15 cellular contexts compared by ENCODE assay signal in genomic region chr2:188326669-188327301, GRCh38. TPM values are rescaled to one million over a fixed set of nuclear protein-coding genes. Genes with fewer than 3 reads are reported as not detected.
A peak's percentile ranks its signal among the peaks of the same experiment; 100 is the strongest.
DNase-seq lines count a peak whose midpoint lies in the region; ATAC-seq lines count a peak whose summit lies in the region.
"Had no signal": no experiment of that assay in that cellular context is flagged by ENCODE, and none has a peak within 500 bp of the region (broad histone marks: within the 10 kb centered on the region; RNA-seq: fewer than 3 reads in every experiment).

No MANE protein-coding gene starts in this region.

- H3K4me3 ChIP-seq in skeletal muscle satellite cell (ENCODE audit: low read length) = no peak overlapping the region
- H3K4me3 ChIP-seq: prostate gland had no signal

- H3K36me3 ChIP-seq in skeletal muscle satellite cell (ENCODE audit: insufficient read depth, low read length) = no peaks in the 10 kb centered on the region
- H3K36me3 ChIP-seq: prostate gland had no signal

- H3K4me2 ChIP-seq in skeletal muscle satellite cell (ENCODE audit: low read length) = peak overlapping the region; percentile 10

- intact Hi-C loops in left cardiac atrium (cut with DNase I) = no loop called here

- no peaks in the 10 kb centered on the region for H3K9me3 ChIP-seq in skeletal muscle satellite cell (replicated peaks; ENCODE audit: low read length)
- H3K9me3 ChIP-seq: prostate gland had no signal

- no peaks in the 10 kb centered on the region for H3K27me3 ChIP-seq in skeletal muscle satellite cell (ENCODE audit: control insufficient read depth, insufficient read depth, low read length)
- H3K27me3 ChIP-seq: foreskin keratinocyte had no signal

- peaks cover 57% of the 10 kb centered on the region for H3K4me1 ChIP-seq in skeletal muscle satellite cell (ENCODE audit: control insufficient read depth, insufficient read depth, low read length)

- peak; percentile 11 for DNase-seq in HuH-7.5 (ENCODE audit: low spot score)
- peak; percentile 64 for DNase-seq in SK-N-DZ (ENCODE audit: low spot score)
- no peak for DNase-seq in left cardiac atrium
- DNase-seq in activated naive CD4-positive, alpha-beta T cell treated with Interleukin-2 at 50 U/mL for 16 hours = no peak
- DNase-seq in hippocampal formation (lab: John Stamatoyannopoulos, UW) = no peak
- DNase-seq in COR-L47 (lab: John Stamatoyannopoulos, UW) = no peak
- DNase-seq: activated CD4-positive, alpha-beta T cell treated with anti-CD3 and anti-CD28 coated beads, Interleukin-2, amount 50 U/mL, for 1 hour; activated gamma-delta T cell; DND-41; foreskin keratinocyte; MM.1S; NCI-H748 treated with DMSO at 0.1 percent for 48 hours; substantia nigra had no signal

- H3K9ac ChIP-seq in skeletal muscle satellite cell (ENCODE audit: low read depth, low read length) = no peak overlapping the region

- peak; percentile 62 to 68 for ATAC-seq in left cardiac atrium
- ATAC-seq: foreskin keratinocyte had no signal

RNA-seq across cellular contexts. Expression of gene GULP1, which starts 35.1 kb away (rescaled TPM):
- 95.4 and 102 TPM in 2 replicates for polyA plus RNA-seq in SK-N-DZ (2014; cell fraction: cytosol; rRNA removed)
- 255 and 263 TPM in 2 replicates for polyA plus RNA-seq in SK-N-DZ (2014; cell fraction: nucleus; rRNA removed)
- 10 to 100 TPM; 10.8 to 17.4 TPM for total RNA-seq in left cardiac atrium
- total RNA-seq in skeletal muscle satellite cell (2012; rRNA removed) = 21.0 and 21.4 TPM in 2 replicates

Comparison
In these comparisons a context has a peak if more than half of its experiments do, and no peak if none do; other contexts are left out.
1. DNase-seq: peak in HuH-7.5 (single experiment) and SK-N-DZ (single experiment); none in left cardiac atrium (single experiment), activated naive CD4-positive, alpha-beta T cell treated with Interleukin-2 at 50 U/mL for 16 hours (single experiment), hippocampal formation (0 of 2) and COR-L47 (single experiment).